In genomic region chr19:16367269-16367683, GRCh38 we compare ENCODE assay signal across 8 cellular contexts. TPM values are rescaled to one million over a fixed set of nuclear protein-coding genes. Genes with fewer than 3 reads are reported as not detected.
DNase-seq lines count a peak whose midpoint lies in the region; ATAC-seq, FAIRE-seq and TF ChIP-seq lines count a peak whose summit lies in the region.

No MANE protein-coding gene starts in this region.

- intact Hi-C loops in kidney (cut with DNase I): no loop called here

- peaks cover 16% of the 10 kb centered on the region for H3K27me3 Mint-ChIP-seq in GM23338 (ENCODE audit: insufficient read depth, low read depth, poor library complexity)

- H3K4me2 ChIP-seq in DND-41 (ENCODE audit: insufficient read depth, low read length) (peak overlapping the region; percentile 64), GM23338 (peak overlapping the region; percentile 23; the same call in 1 of the 2 replicates)

- no peak overlapping the region for H3K4me3 ChIP-seq in DND-41 (ENCODE audit: low read depth in 1 of 2, low read length in 2 of 2)
- H3K4me3 ChIP-seq in GM23338: no peak overlapping the region
- H3K4me3 ChIP-seq in kidney (ENCODE audit: low read length in 2 of 2): no peak overlapping the region

- peak; percentile 38 for ATAC-seq in DND-41 (ENCODE audit: insufficient read depth, low read depth)
- ATAC-seq in GM23338: no peak
- no peak for ATAC-seq in GM21737 (IDR thresholded peaks at IDR 0.05; ENCODE audit: unreplicated experiment)
- ATAC-seq in GM19455 (IDR thresholded peaks at IDR 0.05; ENCODE audit: unreplicated experiment): no peak

- FAIRE-seq in kidney (lab: Jason Lieb, UNC): no peak

- peak overlapping the region; percentile 11; the same call in 1 of the 2 replicates for H3K9ac ChIP-seq in DND-41 (ENCODE audit: low read depth, low read length)
- no peak overlapping the region for H3K9ac ChIP-seq in kidney (ENCODE audit: low read length in 2 of 2)

- H3K4me3 Mint-ChIP-seq in GM23338: no peak overlapping the region

- H3K27me3 ChIP-seq in DND-41 (ENCODE audit: insufficient read depth, low read length, poor library complexity) (no peaks in the 10 kb centered on the region), GM23338 (ENCODE audit: insufficient read depth) (no peaks in the 10 kb centered on the region)

- H3K9me3 ChIP-seq in DND-41 (ENCODE audit: insufficient read depth, low read length, severe bottlenecking) (no peaks in the 10 kb centered on the region), kidney (ENCODE audit: control insufficient read depth in 1 of 2, low read length in 2 of 2) (no peaks in the 10 kb centered on the region)

- H3K9me3 Mint-ChIP-seq in GM23338: no peaks in the 10 kb centered on the region

- DNase-seq in DND-41: peak; percentile 53
- DNase-seq in GM23338 (ENCODE audit: low spot score): no peak
- DNase-seq in SIG-M5 (lab: John Stamatoyannopoulos, UW): peak; percentile 39
- DNase-seq in kidney: peak; percentile 61
- no peak for DNase-seq in DMS53 treated with DMSO at 0.1 percent for 48 hours (lab: John Stamatoyannopoulos, UW; ENCODE audit: unreplicated experiment)
- no peak for DNase-seq in NCI-H82 (lab: John Stamatoyannopoulos, UW)

- H3K36me3 Mint-ChIP-seq in GM23338 (ENCODE audit: low read depth): peaks cover 2% of the 10 kb centered on the region; the same call in 1 of the 3 replicates

- peaks cover 39% of the 10 kb centered on the region for H3K4me1 Mint-ChIP-seq in GM23338

- no peak for TF ChIP-seq CTCF in DND-41 (IDR thresholded peaks at IDR 0.05; ENCODE audit: borderline replicate concordance, extremely low read depth, low read length, poor library complexity, severe bottlenecking)
- no peak for TF ChIP-seq CTCF in GM23338 (conservative IDR thresholded peaks at IDR 0.05; ENCODE audit: low read depth in 2 of 2)
- no peak for TF ChIP-seq CTCF in kidney (IDR thresholded peaks at IDR 0.05; ENCODE audit: borderline replicate concordance, extremely low read depth, insufficient read depth)

- H3K27ac ChIP-seq in DND-41 (ENCODE audit: low read length) (peak overlapping the region; percentile 56), GM23338 (ENCODE audit: low read depth) (no peak overlapping the region), kidney (ENCODE audit: low read depth in 2 of 2, low read length in 2 of 2) (peak overlapping the region in 1 of 2 donors; percentile 56)

- 0 out of 2 replicates have a peak, but pooled peaks cover 3% of the 10 kb centered on the region for H3F3A ChIP-seq in GM23338 (replicated peaks; ENCODE audit: low read depth)

- H3K36me3 ChIP-seq in DND-41 (ENCODE audit: insufficient read depth, low read length): peaks cover 11% of the 10 kb centered on the region
- H3K36me3 ChIP-seq in GM23338 (ENCODE audit: insufficient read depth): no peaks in the 10 kb centered on the region
- peaks cover 0 to 3% of the 10 kb centered on the region in 2 donors for H3K36me3 ChIP-seq in kidney (ENCODE audit: control insufficient read depth in 1 of 2, insufficient read depth in 2 of 2, low read length in 2 of 2)

- H2AFZ ChIP-seq in DND-41 (ENCODE audit: low read depth, low read length) (no peak overlapping the region), GM23338 (no peak overlapping the region)

- no peaks in the 10 kb centered on the region for H3K9me2 ChIP-seq in GM23338 (ENCODE audit: insufficient read depth)

- H4K20me1 ChIP-seq in DND-41 (ENCODE audit: insufficient read depth, low read length): peaks cover 67% of the 10 kb centered on the region
- H4K20me1 ChIP-seq in GM23338 (replicated peaks; ENCODE audit: insufficient read depth): no peaks in the 10 kb centered on the region; the same call in 1 of the 2 replicates

- no peaks in the 10 kb centered on the region for H3K79me2 ChIP-seq in DND-41 (ENCODE audit: insufficient read depth, low read length)
- H3K79me2 ChIP-seq in GM23338 (replicated peaks; ENCODE audit: insufficient read depth): no peaks in the 10 kb centered on the region

- H3K27ac Mint-ChIP-seq in GM23338: 0 out of 2 replicates have a peak overlapping the region, but pooled peaks have one; percentile 31

- H3K4me1 ChIP-seq in DND-41 (ENCODE audit: insufficient read depth, low read length): peaks cover 70% of the 10 kb centered on the region
- H3K4me1 ChIP-seq in GM23338 (ENCODE audit: insufficient read depth): peaks cover 8% of the 10 kb centered on the region; the same call in 1 of the 2 replicates
- H3K4me1 ChIP-seq in kidney (ENCODE audit: control insufficient read depth in 1 of 2, insufficient read depth in 1 of 2, low read depth in 1 of 2, low read length in 2 of 2): peaks cover 34 to 41% of the 10 kb centered on the region in 2 donors

TF ChIP-seq in GM23338, 12 proteins besides CTCF, POLR2A, EP300 and RAD21 (continues in another document):
- no peak for TF ChIP-seq EZH2phosphoT487 (IDR thresholded peaks at IDR 0.05; ENCODE audit: unreplicated experiment)
- TF ChIP-seq EZH2 (IDR thresholded peaks at IDR 0.05; ENCODE audit: low read depth, unreplicated experiment): no peak
- no peak for TF ChIP-seq ETS1 (IDR thresholded peaks at IDR 0.05)
- no peak for TF ChIP-seq CREB1 (CRISPR knock-in tag; IDR thresholded peaks at IDR 0.05; ENCODE audit: low read depth)
- TF ChIP-seq ZNF462 (CRISPR knock-in tag; IDR thresholded peaks at IDR 0.05): no peak
- no peak for TF ChIP-seq POLR2AphosphoS5 (IDR thresholded peaks at IDR 0.05; ENCODE audit: low read depth)

RNA-seq across cellular contexts. Expression of gene KLF2, which starts 42.6 kb away (rescaled TPM):
- total RNA-seq in GM23338 (2014; rRNA removed; shearing (Covaris generic)): 0.89 and 0.90 TPM in 2 replicates
- polyA plus RNA-seq in GM23338 (2016; fragmentation: Nextera tagmentation; extraction: Ambion mirVana): 0.43 TPM in 1 of 2 replicates, not detected in the other
- 131 TPM for total RNA-seq in kidney
- polyA plus RNA-seq in kidney (ENCODE audit: insufficient read depth, low read depth, low replicate concordance): 114 TPM

Comparison
In these comparisons a context has a peak if more than half of its experiments do, and no peak if none do; other contexts are left out.
1. DNase-seq: peak in DND-41 (single experiment), SIG-M5 (single experiment) and kidney (single experiment); none in GM23338 (single experiment), DMS53 treated with DMSO at 0.1 percent for 48 hours (single experiment) and NCI-H82 (single experiment).
2. RNA of gene KLF2, which starts 42.6 kb away (total RNA-seq): 131 TPM in kidney (single experiment); 0.89 to 0.90 TPM in GM23338; every median in the first group is over 10 times any median in the second.